ENCODE assay signal across 8 cellular contexts in genomic region chr1:234755449-234755863, GRCh38.
DNase-seq lines count a peak whose midpoint lies in the region; ATAC-seq, FAIRE-seq and TF ChIP-seq lines count a peak whose summit lies in the region.

No MANE protein-coding gene starts in this region.

- TF ChIP-seq POLR2A in stomach (IDR thresholded peaks at IDR 0.05), result no peak

- DNase-seq in HFF-Myc (ENCODE audit: extremely low read depth, low read depth) (peak; percentile 39), RCC 7860 (ENCODE audit: low spot score) (peak; percentile 74), Right ventricle myocardium inferior (ENCODE audit: missing footprints) (peak; percentile 87), stomach (peak; percentile 74)
- no peak for DNase-seq in stimulated activated CD4-positive, alpha-beta T cell treated with anti-CD3 and anti-CD28 coated beads, Interleukin-4, amount 100 ng/mL, for 24 hours
- no peak for DNase-seq in stimulated activated CD4-positive, alpha-beta T cell treated with anti-CD3 and anti-CD28 coated beads, Interleukin-4, amount 100 ng/mL, for 1 hour

- H3K36me3 ChIP-seq in stomach, result no peaks in the 10 kb centered on the region

- intact Hi-C loops in Right ventricle myocardium inferior (cut with DNase I) (no loop called here), stomach (cut with DNase I; ENCODE audit: low total_unique reads) (no loop called here)

- TF ChIP-seq EP300 in stomach (IDR thresholded peaks at IDR 0.05), result no peak

- H3K9me3 ChIP-seq in stomach, result no peaks in the 10 kb centered on the region

- peak; percentile 90 for ATAC-seq in Right ventricle myocardium inferior
- no peak for ATAC-seq in GM18517 (IDR thresholded peaks at IDR 0.05; ENCODE audit: unreplicated experiment)
- ATAC-seq in GM21447 (IDR thresholded peaks at IDR 0.05; ENCODE audit: unreplicated experiment), result no peak

- H3K27ac ChIP-seq in stomach, result peak overlapping the region in 2 of 5 donors; percentile 5 to 32

- H3K4me3 ChIP-seq in HFF-Myc (replicated peaks; ENCODE audit: low read depth, low read length) (no peak overlapping the region), stomach (no peak overlapping the region)

- WGBS in stomach, 5 donors, result 42 to 56% (median 52%) methylated on average over 8 of the region's 8 CpGs

- no peaks in the 10 kb centered on the region for H3K27me3 ChIP-seq in stomach

- peak; percentile 5 for FAIRE-seq in RCC 7860 (lab: Jason Lieb, UNC)

- H3K4me1 ChIP-seq in stomach, result peaks cover 10 to 37% (median 19%) of the 10 kb centered on the region in 4 donors

- TF ChIP-seq CTCF in HFF-Myc (IDR thresholded peaks at IDR 0.05; ENCODE audit: low read depth, low read length, missing control alignments) (no peak), stomach (IDR thresholded peaks at IDR 0.05) (no peak)

Comparison
In these comparisons a context has a peak if more than half of its experiments do, and no peak if none do; other contexts are left out.
1. DNase-seq: peak in HFF-Myc (single experiment), RCC 7860 (single experiment), Right ventricle myocardium inferior (single experiment) and stomach (single experiment); none in stimulated activated CD4-positive, alpha-beta T cell treated with anti-CD3 and anti-CD28 coated beads, Interleukin-4, amount 100 ng/mL, for 24 hours (single experiment) and stimulated activated CD4-positive, alpha-beta T cell treated with anti-CD3 and anti-CD28 coated beads, Interleukin-4, amount 100 ng/mL, for 1 hour (single experiment).